ENCODE assay signal across 8 cellular contexts in genomic region chr12:125533434-125534029, GRCh38.
DNase-seq lines count a peak whose midpoint lies in the region; ATAC-seq and TF ChIP-seq lines count a peak whose summit lies in the region.

No MANE protein-coding gene starts in this region.

- TF ChIP-seq CTCF in foreskin keratinocyte (conservative IDR thresholded peaks at IDR 0.05): peak; percentile 48
- peak; percentile 80 for TF ChIP-seq CTCF in retinal pigment epithelial cell (conservative IDR thresholded peaks at IDR 0.05; ENCODE audit: low read depth, low read length)

- DNase-seq in Right ventricle myocardium inferior (ENCODE audit: missing footprints) (peak; percentile 74), cardiac septum (ENCODE audit: low spot score) (no peak), SHP77 treated with DMSO at 0.1 percent for 48 hours (lab: John Stamatoyannopoulos, UW) (peak; percentile 14), foreskin keratinocyte (no peak), retinal pigment epithelial cell (ENCODE audit: low read depth) (no peak), glomerular visceral epithelial cell (ENCODE audit: extremely low spot score) (no peak), cerebellar nuclear complex (lab: John Stamatoyannopoulos, UW) (no peak)

- ATAC-seq in Right ventricle myocardium inferior (peak; percentile 50), HG03025 (IDR thresholded peaks at IDR 0.05; ENCODE audit: low FRiP score, unreplicated experiment) (peak; percentile 56), foreskin keratinocyte (no peak)

- no peak overlapping the region for H3K4me3 ChIP-seq in retinal pigment epithelial cell (ENCODE audit: low read length)

- intact Hi-C loops in Right ventricle myocardium inferior (cut with DNase I) (loop anchor here (2.0 to 5.0 kb wide), 2 partner anchors 1214 to 1341 kb away; no protein-coding TSS in a partner anchor), cardiac septum (cut with DNase I) (loop anchor here (5.0 to 10.0 kb wide), 2 partner anchors 349 to 1214 kb away; partner anchors contain the start of gene TMEM132B)

- no peaks in the 10 kb centered on the region for H3K4me1 ChIP-seq in foreskin keratinocyte

- H3K27ac ChIP-seq in foreskin keratinocyte: no peak overlapping the region

- no peaks in the 10 kb centered on the region for H3K27me3 ChIP-seq in foreskin keratinocyte

Comparison
In these comparisons a context has a peak if more than half of its experiments do, and no peak if none do; other contexts are left out.
1. DNase-seq: peak in Right ventricle myocardium inferior (single experiment) and SHP77 treated with DMSO at 0.1 percent for 48 hours (single experiment); none in cardiac septum (single experiment), foreskin keratinocyte (0 of 2), retinal pigment epithelial cell (single experiment), glomerular visceral epithelial cell (single experiment) and cerebellar nuclear complex (0 of 2).